23 cellular contexts compared by ENCODE assay signal in the genomic region with DNA sequence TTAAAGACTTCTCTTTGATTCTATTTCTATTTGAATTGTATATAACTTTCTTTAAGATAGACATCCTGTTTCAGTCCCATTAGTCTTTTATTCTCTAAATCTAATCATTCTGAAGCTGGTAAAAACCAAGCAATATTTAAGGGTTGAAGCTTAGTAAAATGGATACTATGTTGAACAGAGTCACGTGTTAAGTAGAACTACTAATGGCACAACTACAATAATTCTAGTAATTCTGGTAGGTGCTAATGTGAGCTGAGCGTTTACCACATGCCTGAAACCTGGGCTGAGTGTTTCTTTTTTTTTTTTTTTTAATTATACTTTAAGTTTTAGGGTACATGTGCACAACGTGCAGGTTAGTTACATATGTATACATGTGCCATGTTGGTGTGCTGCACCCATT. TPM values are rescaled to one million over a fixed set of nuclear protein-coding genes. Genes with fewer than 3 reads are reported as not detected.
"Had no signal": no experiment of that assay in that cellular context is flagged by ENCODE, and none has a peak within 500 bp of the region (broad histone marks: within the 10 kb centered on the region; RNA-seq: fewer than 3 reads in every experiment).

No MANE protein-coding gene starts in this region.

- H3K9me3 Mint-ChIP-seq: type B pancreatic cell had no signal

- ATAC-seq: effector memory CD8-positive, alpha-beta T cell; left colon; left ventricle myocardium superior; lower lobe of right lung; naive thymus-derived CD8-positive, alpha-beta T cell; right cardiac atrium; stimulated activated effector memory CD8-positive, alpha-beta T cell treated with anti-CD3 and anti-CD28 coated beads, Interleukin-12 subunit alpha, Interleukin-12 subunit beta, amount 100 ng/mL, for 72 hours; stimulated activated naive CD8-positive, alpha-beta T cell treated with anti-CD3 and anti-CD28 coated beads, Interleukin-15, Interleukin-2, amounts not matched to agents 100 U/mL and 50 U/mL, for 24 hours had no signal

- H3K36me3 Mint-ChIP-seq: immature natural killer cell; naive thymus-derived CD8-positive, alpha-beta T cell; stimulated activated effector memory CD8-positive, alpha-beta T cell treated with anti-CD3 and anti-CD28 coated beads, Interleukin-12 subunit alpha, Interleukin-12 subunit beta, amount 100 ng/mL, for 72 hours; type B pancreatic cell had no signal

- H3K4me3 Mint-ChIP-seq: effector memory CD8-positive, alpha-beta T cell; immature natural killer cell; naive thymus-derived CD8-positive, alpha-beta T cell; nephron progenitor cell; stimulated activated effector memory CD8-positive, alpha-beta T cell treated with anti-CD3 and anti-CD28 coated beads, Interleukin-12 subunit alpha, Interleukin-12 subunit beta, amount 100 ng/mL, for 72 hours; type B pancreatic cell had no signal

- H3K4me1 Mint-ChIP-seq: immature natural killer cell; naive thymus-derived CD8-positive, alpha-beta T cell; nephron progenitor cell; stimulated activated effector memory CD8-positive, alpha-beta T cell treated with anti-CD3 and anti-CD28 coated beads, Interleukin-12 subunit alpha, Interleukin-12 subunit beta, amount 100 ng/mL, for 72 hours had no signal

- H3K27ac Mint-ChIP-seq: effector memory CD8-positive, alpha-beta T cell; immature natural killer cell; naive thymus-derived CD8-positive, alpha-beta T cell; nephron progenitor cell; stimulated activated effector memory CD8-positive, alpha-beta T cell treated with anti-CD3 and anti-CD28 coated beads, Interleukin-12 subunit alpha, Interleukin-12 subunit beta, amount 100 ng/mL, for 72 hours; type B pancreatic cell had no signal

- DNase-seq: cortex of kidney; effector memory CD8-positive, alpha-beta T cell; hypothalamus; immature natural killer cell; islet precursor cell; kidney glomerular epithelial cell; left colon; left ventricle myocardium superior; lower lobe of right lung; naive thymus-derived CD8-positive, alpha-beta T cell; nephron progenitor cell; nucleus accumbens; right cardiac atrium; sigmoid colon; stimulated activated CD4-positive, alpha-beta T cell treated with anti-CD3 and anti-CD28 coated beads, Interleukin-2, amount 100 ng/mL, for 24 hours; stimulated activated CD4-positive, alpha-beta T cell treated with anti-CD3 and anti-CD28 coated beads, Interleukin-4, amount 100 ng/mL, for 24 hours; stimulated activated naive CD8-positive, alpha-beta T cell treated with anti-CD3 and anti-CD28 coated beads, Interleukin-15, Interleukin-2, amounts not matched to agents 100 U/mL and 50 U/mL, for 24 hours; substantia nigra; testis; tibial artery had no signal

RNA-seq across cellular contexts. Expression of gene AFF3, which starts 8.9 kb away (rescaled TPM):
- total RNA-seq: myocyte had no signal
